15 cellular contexts compared by ENCODE assay signal in genomic region chr11:102205805-102206204, GRCh38.
DNase-seq lines count a peak whose midpoint lies in the region; ATAC-seq and TF ChIP-seq lines count a peak whose summit lies in the region.
"Had no signal": no experiment of that assay in that cellular context is flagged by ENCODE, and none has a peak within 500 bp of the region (broad histone marks: within the 10 kb centered on the region; RNA-seq: fewer than 3 reads in every experiment).

No MANE protein-coding gene starts in this region.

- POLR2A ChIA-PET in WTC11 (lab: Charles Lee) = no interaction called here

- no CpG with 5 or more reads among the region's 4 CpGs for WGBS in trophoblast cell (ENCODE audit: extremely low coverage, insufficient coverage, insufficient read length)

- H2BK120ac ChIP-seq in trophoblast cell (ENCODE audit: insufficient read depth, low read length, poor library complexity) = no peak overlapping the region

- no peak overlapping the region for H3K27ac Mint-ChIP-seq in activated CD4-positive, alpha-beta T cell treated with anti-CD3 and anti-CD28 coated beads, Interleukin-2, amount 10 ng/mL, durations not matched to agents 24 days and 14 days
- H3K27ac Mint-ChIP-seq in WTC11 = peak overlapping the region; percentile 85

- H4K8ac ChIP-seq in trophoblast cell (ENCODE audit: low read depth, low read length) = no peak overlapping the region

- H3K27me3 ChIP-seq in trophoblast cell (ENCODE audit: insufficient read depth, low read length) = no peaks in the 10 kb centered on the region
- H3K27me3 ChIP-seq: BLaER1 had no signal

- no peaks in the 10 kb centered on the region for H3K36me3 Mint-ChIP-seq in activated CD4-positive, alpha-beta T cell treated with anti-CD3 and anti-CD28 coated beads, Interleukin-2, amount 10 ng/mL, durations not matched to agents 24 days and 14 days (ENCODE audit: low read depth)
- peaks cover 23% of the 10 kb centered on the region for H3K36me3 Mint-ChIP-seq in WTC11

- H3K14ac ChIP-seq in trophoblast cell (ENCODE audit: low read length) = no peak overlapping the region

- CTCF ChIA-PET in WTC11 (lab: Charles Lee) = no interaction called here

- H3K4me3 ChIP-seq in trophoblast cell (ENCODE audit: low read depth, low read length) = no peak overlapping the region
- H3K4me3 ChIP-seq: BLaER1 had no signal

- no peak overlapping the region for H3K4me2 ChIP-seq in trophoblast cell (ENCODE audit: low read length)
- H3K4me2 ChIP-seq: BLaER1, KMS-11 had no signal

- H3K23ac ChIP-seq in trophoblast cell (ENCODE audit: low read length) = no peak overlapping the region

- H2BK12ac ChIP-seq in trophoblast cell (ENCODE audit: low read length) = no peak overlapping the region

- H2AK5ac ChIP-seq in trophoblast cell (ENCODE audit: low read length) = no peak overlapping the region

- H3K9me3 ChIP-seq in trophoblast cell (ENCODE audit: insufficient read depth, low read depth, low read length) = no peaks in the 10 kb centered on the region
- H3K9me3 ChIP-seq: BLaER1 had no signal

- no peaks in the 10 kb centered on the region for H3K79me2 ChIP-seq in trophoblast cell (ENCODE audit: control insufficient read depth, insufficient read depth, low read length, poor library complexity)

- DNase-seq in activated CD4-positive, alpha-beta T cell treated with anti-CD3 and anti-CD28 coated beads, Interleukin-2, amount 10 ng/mL, durations not matched to agents 24 days and 14 days = peak; percentile 32
- no peak for DNase-seq in activated CD4-positive, alpha-beta T cell treated with anti-CD3 and anti-CD28 coated beads, Interleukin-2, amount 50 U/mL, for 48 hours
- DNase-seq in WTC11 (ENCODE audit: low spot score) = peak; percentile 14
- DNase-seq in trophoblast cell = no peak
- DNase-seq in stimulated activated CD4-positive, alpha-beta T cell treated with anti-CD3 and anti-CD28 coated beads, Interleukin-12 subunit alpha, Interleukin-12 subunit beta, amount 100 ng/mL, for 4 hours = no peak
- DNase-seq in stimulated activated naive CD4-positive, alpha-beta T cell treated with Interleukin-2 at 50 U/mL for 16 hours (lab: John Stamatoyannopoulos, UW) = no peak
- DNase-seq: AML-193, DMS79 treated with DMSO at 0.1 percent for 48 hours, EL had no signal

- intact Hi-C loops in activated CD4-positive, alpha-beta T cell treated with anti-CD3 and anti-CD28 coated beads, Interleukin-2, amount 10 ng/mL, durations not matched to agents 24 days and 14 days (cut with micrococcal nuclease) = no loop called here

- no peaks in the 10 kb centered on the region for H3K9me3 Mint-ChIP-seq in activated CD4-positive, alpha-beta T cell treated with anti-CD3 and anti-CD28 coated beads, Interleukin-2, amount 10 ng/mL, durations not matched to agents 24 days and 14 days
- H3K9me3 Mint-ChIP-seq in WTC11 = peaks cover 8% of the 10 kb centered on the region

- no peak overlapping the region for H2AFZ ChIP-seq in trophoblast cell (ENCODE audit: insufficient read depth, low read length, poor library complexity)

- no peak overlapping the region for H4K91ac ChIP-seq in trophoblast cell (ENCODE audit: low read depth, low read length)

- peaks cover 15 to 22% of the 10 kb centered on the region in 2 experiments for H3K36me3 ChIP-seq in trophoblast cell (ENCODE audit: control insufficient read depth in 1 of 2, insufficient read depth in 2 of 2, low read length in 2 of 2)

- no peak overlapping the region for H3K4me3 Mint-ChIP-seq in activated CD4-positive, alpha-beta T cell treated with anti-CD3 and anti-CD28 coated beads, Interleukin-2, amount 10 ng/mL, durations not matched to agents 24 days and 14 days
- no peak overlapping the region for H3K4me3 Mint-ChIP-seq in WTC11

- TF ChIP-seq CTCF in WTC11 (IDR thresholded peaks at IDR 0.05) = no peak

- no peaks in the 10 kb centered on the region for H3K79me1 ChIP-seq in trophoblast cell (ENCODE audit: low read length)

- no peak overlapping the region for H2BK5ac ChIP-seq in trophoblast cell (ENCODE audit: low read depth, low read length, poor library complexity)

- no peak overlapping the region for H3K27ac ChIP-seq in trophoblast cell (ENCODE audit: low read depth, low read length)
- H3K27ac ChIP-seq: 22Rv1, BLaER1, KMS-11 had no signal

- peak overlapping the region; percentile 12 for H3K9ac ChIP-seq in trophoblast cell (ENCODE audit: low read length)
- H3K9ac ChIP-seq: BLaER1, KMS-11 had no signal

- ATAC-seq in GM18867 (IDR thresholded peaks at IDR 0.05; ENCODE audit: unreplicated experiment) = peak; percentile 53
- ATAC-seq in WTC11 = no peak
- no peak for ATAC-seq in HG03280 (IDR thresholded peaks at IDR 0.05; ENCODE audit: unreplicated experiment)
- ATAC-seq: HCT116 had no signal

- H3K27me3 Mint-ChIP-seq in activated CD4-positive, alpha-beta T cell treated with anti-CD3 and anti-CD28 coated beads, Interleukin-2, amount 10 ng/mL, durations not matched to agents 24 days and 14 days = peaks cover 21% of the 10 kb centered on the region
- no peaks in the 10 kb centered on the region for H3K27me3 Mint-ChIP-seq in WTC11 (ENCODE audit: low read depth)

- peak overlapping the region; percentile 92 for H3K18ac ChIP-seq in trophoblast cell (ENCODE audit: low read length)

- H3K4me1 ChIP-seq in trophoblast cell (ENCODE audit: control insufficient read depth in 1 of 2, insufficient read depth in 2 of 2, low read length in 2 of 2) = no peaks in the 10 kb centered on the region
- H3K4me1 ChIP-seq: BLaER1 had no signal

- no peaks in the 10 kb centered on the region for H3K4me1 Mint-ChIP-seq in activated CD4-positive, alpha-beta T cell treated with anti-CD3 and anti-CD28 coated beads, Interleukin-2, amount 10 ng/mL, durations not matched to agents 24 days and 14 days
- peaks cover 90% of the 10 kb centered on the region for H3K4me1 Mint-ChIP-seq in WTC11

- H3K4ac ChIP-seq in trophoblast cell (ENCODE audit: low read depth, low read length) = peak overlapping the region; percentile 75

- H4K12ac ChIP-seq in trophoblast cell (ENCODE audit: low read depth, low read length) = no peak overlapping the region

TF ChIP-seq in WTC11, 78 proteins besides CTCF, POLR2A, EP300 and RAD21:
- TF ChIP-seq JAZF1 (CRISPR knock-in tag; IDR thresholded peaks at IDR 0.05) = no peak
- TF ChIP-seq PREB (CRISPR knock-in tag; IDR thresholded peaks at IDR 0.05; ENCODE audit: borderline replicate concordance) = no peak
- 0 out of 2 replicates have a peak, but pooled peaks have one; percentile 15 for TF ChIP-seq ZNF423 (CRISPR knock-in tag; IDR thresholded peaks at IDR 0.05)
TF ChIP-seq in WTC11: peak in this region for 1.

Comparison
In these comparisons a context has a peak if more than half of its experiments do, and no peak if none do; other contexts are left out.
1. DNase-seq: peak in activated CD4-positive, alpha-beta T cell treated with anti-CD3 and anti-CD28 coated beads, Interleukin-2, amount 10 ng/mL, durations not matched to agents 24 days and 14 days (single experiment) and WTC11 (single experiment); none in activated CD4-positive, alpha-beta T cell treated with anti-CD3 and anti-CD28 coated beads, Interleukin-2, amount 50 U/mL, for 48 hours (0 of 2), trophoblast cell (0 of 2), stimulated activated CD4-positive, alpha-beta T cell treated with anti-CD3 and anti-CD28 coated beads, Interleukin-12 subunit alpha, Interleukin-12 subunit beta, amount 100 ng/mL, for 4 hours (single experiment) and stimulated activated naive CD4-positive, alpha-beta T cell treated with Interleukin-2 at 50 U/mL for 16 hours (single experiment).